Comparison of ENCODE assay signal across 21 cellular contexts in genomic region chr2:19198376-19198775, GRCh38.
DNase-seq lines count a peak whose midpoint lies in the region; TF ChIP-seq lines count a peak whose summit lies in the region.
"Had no signal": no experiment of that assay in that cellular context is flagged by ENCODE, and none has a peak within 500 bp of the region (broad histone marks: within the 10 kb centered on the region; RNA-seq: fewer than 3 reads in every experiment).

No MANE protein-coding gene starts in this region.

- no peak overlapping the region for H3K27ac ChIP-seq in left ventricle myocardium inferior (replicated peaks)
- no peak overlapping the region for H3K27ac ChIP-seq in right atrium auricular region
- no peak overlapping the region for H3K27ac ChIP-seq in testis
- H3K27ac ChIP-seq: Peyer's patch had no signal

- TF ChIP-seq CTCF in left ventricle myocardium inferior (IDR thresholded peaks at IDR 0.05; ENCODE audit: borderline replicate concordance) (no peak), right atrium auricular region (IDR thresholded peaks at IDR 0.05) (no peak), fibroblast of mammary gland (conservative IDR thresholded peaks at IDR 0.05; ENCODE audit: control insufficient read depth, insufficient read depth, low read depth, low read length) (no peak), testis (IDR thresholded peaks at IDR 0.05) (no peak), GM20000 (IDR thresholded peaks at IDR 0.05; ENCODE audit: extremely low read depth, missing control alignments) (no peak)

- H3K4me3 ChIP-seq in left ventricle myocardium inferior (no peak overlapping the region), right atrium auricular region (no peak overlapping the region), fibroblast of mammary gland (ENCODE audit: control insufficient read depth, low read depth, low read length) (no peak overlapping the region), testis (no peak overlapping the region)
- H3K4me3 ChIP-seq: GM12878, GM23338, Peyer's patch had no signal

- no peaks in the 10 kb centered on the region for H3K4me1 ChIP-seq in left ventricle myocardium inferior
- H3K4me1 ChIP-seq in right atrium auricular region = no peaks in the 10 kb centered on the region
- H3K4me1 ChIP-seq in testis = peaks cover 3% of the 10 kb centered on the region
- H3K4me1 ChIP-seq: BE2C, Caco-2, Peyer's patch had no signal

- H3K36me3 ChIP-seq in left ventricle myocardium inferior = no peaks in the 10 kb centered on the region
- no peaks in the 10 kb centered on the region for H3K36me3 ChIP-seq in right atrium auricular region
- H3K36me3 ChIP-seq in testis (ENCODE audit: low read depth, missing control alignments) = no peaks in the 10 kb centered on the region
- H3K36me3 ChIP-seq: BE2C, Peyer's patch had no signal

- H3K27me3 ChIP-seq in left ventricle myocardium inferior (ENCODE audit: low read depth) (no peaks in the 10 kb centered on the region), right atrium auricular region (no peaks in the 10 kb centered on the region), testis (no peaks in the 10 kb centered on the region)
- H3K27me3 ChIP-seq: BE2C, Peyer's patch had no signal

- DNase-seq in left ventricle myocardium inferior = peak; percentile 44
- DNase-seq in right atrium auricular region (ENCODE audit: low spot score) = no peak
- peak; percentile 49 for DNase-seq in fibroblast of mammary gland (ENCODE audit: low read depth)
- DNase-seq in medulla oblongata (ENCODE audit: extremely low spot score) = peak; percentile 5
- DNase-seq in testis = peak; percentile 29
- DNase-seq in iPS-NIHi7 (ENCODE audit: extremely low spot score) = no peak
- DNase-seq in GM20000 (ENCODE audit: low spot score) = no peak
- no peak for DNase-seq in NCI-H1105 (lab: John Stamatoyannopoulos, UW)
- DNase-seq: BE2C; Caco-2; CD4-positive, CD25-positive, alpha-beta regulatory T cell; DMS153; GF-D8; NCI-H1092 treated with DMSO at 0.1 percent for 48 hours; NCI-H2081; NCI-H2171 treated with DMSO at 0.1 percent for 48 hours; NCI-H446; Peyer's patch; SHP77 had no signal

- peaks cover 20% of the 10 kb centered on the region for H3K9me3 ChIP-seq in left ventricle myocardium inferior (replicated peaks)
- peaks cover 0 to 20% of the 10 kb centered on the region in 2 donors for H3K9me3 ChIP-seq in right atrium auricular region
- no peaks in the 10 kb centered on the region for H3K9me3 ChIP-seq in testis
- H3K9me3 ChIP-seq: BE2C, Caco-2 had no signal

- intact Hi-C loops in left ventricle myocardium inferior (cut with micrococcal nuclease) = no loop called here
- intact Hi-C loops in testis (cut with DNase I; ENCODE audit: low total_unique reads) = no loop called here

- 55 to 62% methylated on average over 1 of the region's 1 CpG for WGBS in testis, 2 donors

- TF ChIP-seq POLR2A in testis (IDR thresholded peaks at IDR 0.05) = no peak

Comparison
In these comparisons a context has a peak if more than half of its experiments do, and no peak if none do; other contexts are left out.
1. DNase-seq: peak in left ventricle myocardium inferior (single experiment), fibroblast of mammary gland (single experiment), medulla oblongata (single experiment) and testis (single experiment); none in right atrium auricular region (single experiment), iPS-NIHi7 (single experiment), GM20000 (single experiment) and NCI-H1105 (single experiment).